ENCODE assay signal across 15 cellular contexts in the genomic region with DNA sequence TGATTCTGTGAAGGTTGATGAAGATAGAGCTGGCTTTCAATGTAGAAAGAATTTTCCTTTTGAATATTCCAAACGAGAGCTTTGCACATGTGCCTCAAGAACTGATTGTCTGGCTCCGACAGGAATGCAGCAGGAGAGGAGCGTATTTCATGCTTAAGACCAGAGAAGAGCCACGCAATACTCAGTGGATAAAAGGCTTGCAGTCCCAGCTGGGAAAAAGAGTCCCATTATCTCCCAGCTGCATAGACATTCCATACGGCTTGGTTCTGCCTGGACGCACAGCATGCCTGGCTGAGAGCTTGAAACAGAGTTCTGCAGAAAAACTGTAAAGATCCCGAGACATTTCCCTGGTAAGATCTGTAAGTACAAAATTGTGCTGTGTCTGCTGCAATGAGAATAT. TPM values are rescaled to one million over a fixed set of nuclear protein-coding genes. Genes with fewer than 3 reads are reported as not detected.
DNase-seq lines count a peak whose midpoint lies in the region; ATAC-seq lines count a peak whose summit lies in the region.
"Had no signal": no experiment of that assay in that cellular context is flagged by ENCODE, and none has a peak within 500 bp of the region (broad histone marks: within the 10 kb centered on the region; RNA-seq: fewer than 3 reads in every experiment).

A gene (plus strand): TSS at position 254 of the 400 bp plus-strand sequence. CDS start 54,985 bp downstream, outside the sequence.

- no peak for ATAC-seq in esophagus mucosa
- no peak for ATAC-seq in GM21360 (IDR thresholded peaks at IDR 0.05; ENCODE audit: unreplicated experiment)
- ATAC-seq: GM12878 had no signal

- peaks cover 0 to 22% (median 10%) of the 10 kb centered on the region in 5 donors for H3K4me1 ChIP-seq in subcutaneous abdominal adipose tissue (ENCODE audit: control insufficient read depth in 5 of 5, insufficient read depth in 5 of 5, low read length in 5 of 5)
- H3K4me1 ChIP-seq: upper lobe of left lung had no signal

- H3K27ac ChIP-seq in subcutaneous abdominal adipose tissue (ENCODE audit: low read depth, low read length), result no peak within 1 kb of the TSS
- H3K27ac ChIP-seq: VCaP had no signal

- no peaks in the 10 kb centered on the region for H3K36me3 ChIP-seq in subcutaneous abdominal adipose tissue (ENCODE audit: control insufficient read depth in 5 of 5, insufficient read depth in 5 of 5, low read length in 5 of 5)
- H3K36me3 ChIP-seq: upper lobe of left lung had no signal

- no peaks in the 10 kb centered on the region for H3K27me3 ChIP-seq in subcutaneous abdominal adipose tissue (ENCODE audit: control insufficient read depth in 5 of 5, insufficient read depth in 4 of 5, low read length in 5 of 5)
- H3K27me3 ChIP-seq: upper lobe of left lung had no signal

- no peak within 1 kb of the TSS for H3K9ac ChIP-seq in subcutaneous abdominal adipose tissue (ENCODE audit: low read length in 5 of 5)

- peak in 2 of 3 experiments; percentile 7 to 76 for DNase-seq in NCI-H1417 (lab: John Stamatoyannopoulos, UW)
- DNase-seq in NCI-H1417 treated with DMSO at 0.1 percent for 48 hours (lab: John Stamatoyannopoulos, UW), result no peak
- DNase-seq in cerebellum (ENCODE audit: low spot score), result peak; percentile 38
- peak; percentile 74 for DNase-seq in left kidney (ENCODE audit: low read depth, low spot score)
- no peak for DNase-seq in COLO668 (lab: John Stamatoyannopoulos, UW; ENCODE audit: unreplicated experiment)
- DNase-seq: activated CD8-positive, alpha-beta memory T cell treated with anti-CD3 and anti-CD28 coated beads, Interleukin-2, amount 50 U/mL, for 48 hours; NCI-H510A treated with DMSO at 0.1 percent for 48 hours; upper lobe of left lung had no signal

- peak within 1 kb of the TSS; percentile 3 to 46 (median 37) for H3K4me3 ChIP-seq in subcutaneous abdominal adipose tissue (ENCODE audit: low read depth in 1 of 5, low read length in 5 of 5)
- H3K4me3 ChIP-seq: GM12878 had no signal

- peaks cover 0 to 6% (median 0%) of the 10 kb centered on the region in 5 donors for H3K9me3 ChIP-seq in subcutaneous abdominal adipose tissue (ENCODE audit: control insufficient read depth in 5 of 5, low read length in 5 of 5)
- H3K9me3 ChIP-seq: upper lobe of left lung had no signal

RNA-seq across cellular contexts. Expression of the gene that starts here (rescaled TPM):
- total RNA-seq in cerebellum, result 24.1 TPM
- not detected for total RNA-seq in esophagus mucosa
- total RNA-seq: A172, GM12878, HT-29 had no signal

Comparison
In these comparisons a context has a peak if more than half of its experiments do, and no peak if none do; other contexts are left out.
1. RNA of the gene that starts here (total RNA-seq): 24.1 TPM in cerebellum (single experiment); not detected in esophagus mucosa (single experiment); every median in the first group is over 10 times any median in the second.
2. DNase-seq: peak in NCI-H1417 (2 of 3), cerebellum (single experiment) and left kidney (single experiment); none in NCI-H1417 treated with DMSO at 0.1 percent for 48 hours (single experiment) and COLO668 (single experiment).